3 cellular contexts compared by ENCODE assay signal in genomic region chr14:40601063-40601462, GRCh38.
"Had no signal": no experiment of that assay in that cellular context is flagged by ENCODE, and none has a peak within 500 bp of the region (broad histone marks: within the 10 kb centered on the region; RNA-seq: fewer than 3 reads in every experiment).

No MANE protein-coding gene starts in this region.

- DNase-seq: GDM1, GF-D8 had no signal

- H3K4me3 ChIP-seq: GM12878 had no signal
